Comparison of ENCODE assay signal across 18 cellular contexts in genomic region chr16:12231666-12232065, GRCh38.
A peak's percentile ranks its signal among the peaks of the same experiment; 100 is the strongest.
DNase-seq lines count a peak whose midpoint lies in the region; ATAC-seq and TF ChIP-seq lines count a peak whose summit lies in the region.
"Had no signal": no experiment of that assay in that cellular context is flagged by ENCODE, and none has a peak within 500 bp of the region (broad histone marks: within the 10 kb centered on the region; RNA-seq: fewer than 3 reads in every experiment).

No MANE protein-coding gene starts in this region.

- in situ Hi-C loops in astrocyte of the cerebellum (cut with HindIII; ENCODE audit: low sequenced_read_pairs), result no loop called here

- ATAC-seq in foreskin keratinocyte, result peak; percentile 43
- no peak for ATAC-seq in HG03039 (IDR thresholded peaks at IDR 0.05; ENCODE audit: unreplicated experiment)
- ATAC-seq: lower lobe of right lung; naive thymus-derived CD4-positive, alpha-beta T cell; stimulated activated naive CD8-positive, alpha-beta T cell treated with anti-CD3 and anti-CD28 coated beads, Interleukin-15, Interleukin-2, amounts not matched to agents 100 U/mL and 50 U/mL, for 24 hours had no signal

- H3K4me1 ChIP-seq in foreskin keratinocyte, result peaks cover 3% of the 10 kb centered on the region
- H3K4me1 ChIP-seq: BE2C, prostate gland had no signal

- DNase-seq in AG08395 (ENCODE audit: low spot score) (peak; percentile 78), HS-27A (ENCODE audit: low read depth) (peak; percentile 36), astrocyte of the cerebellum (ENCODE audit: low read depth) (peak; percentile 44), foreskin keratinocyte (peak; percentile 18 to 44), NCI-H146 treated with DMSO at 0.1 percent for 48 hours (lab: John Stamatoyannopoulos, UW; ENCODE audit: unreplicated experiment) (no peak), anterior cingulate cortex (lab: John Stamatoyannopoulos, UW) (no peak)
- no peak for DNase-seq in activated naive CD4-positive, alpha-beta T cell treated with Interleukin-2 at 50 U/mL for 16 hours
- DNase-seq: activated effector memory CD4-positive, alpha-beta T cell treated with anti-CD3 and anti-CD28 coated beads, Interleukin-2, amount 50 U/mL, for 16 hours; BE2C; effector CD4-positive, alpha-beta T cell; lower lobe of right lung; naive thymus-derived CD4-positive, alpha-beta T cell; NCI-H2107; NCI-H774; stimulated activated CD4-positive, alpha-beta T cell treated with anti-CD3 and anti-CD28 coated beads, Interleukin-12 subunit alpha, Interleukin-12 subunit beta, amount 100 ng/mL, for 4 hours; stimulated activated naive CD8-positive, alpha-beta T cell treated with anti-CD3 and anti-CD28 coated beads, Interleukin-15, Interleukin-2, amounts not matched to agents 100 U/mL and 50 U/mL, for 24 hours had no signal

- TF ChIP-seq CTCF in astrocyte of the cerebellum (IDR thresholded peaks at IDR 0.05; ENCODE audit: low read depth, low read length, missing control alignments), result no peak
- no peak for TF ChIP-seq CTCF in foreskin keratinocyte (conservative IDR thresholded peaks at IDR 0.05)

- no peak overlapping the region for H3K4me3 ChIP-seq in astrocyte of the cerebellum (ENCODE audit: low read depth, low read length)
- H3K4me3 ChIP-seq: lower lobe of right lung, prostate gland had no signal

- no peaks in the 10 kb centered on the region for H3K27me3 ChIP-seq in foreskin keratinocyte
- H3K27me3 ChIP-seq: BE2C had no signal

- H3K27ac ChIP-seq in foreskin keratinocyte, result no peak overlapping the region
- H3K27ac ChIP-seq: lower lobe of right lung, prostate gland had no signal

Comparison
In these comparisons a context has a peak if more than half of its experiments do, and no peak if none do; other contexts are left out.
1. DNase-seq: peak in AG08395 (single experiment), HS-27A (single experiment), astrocyte of the cerebellum (single experiment) and foreskin keratinocyte (2 of 2); none in NCI-H146 treated with DMSO at 0.1 percent for 48 hours (single experiment), activated naive CD4-positive, alpha-beta T cell treated with Interleukin-2 at 50 U/mL for 16 hours (single experiment) and anterior cingulate cortex (0 of 58).